8 cellular contexts compared by ENCODE assay signal in the genomic region with DNA sequence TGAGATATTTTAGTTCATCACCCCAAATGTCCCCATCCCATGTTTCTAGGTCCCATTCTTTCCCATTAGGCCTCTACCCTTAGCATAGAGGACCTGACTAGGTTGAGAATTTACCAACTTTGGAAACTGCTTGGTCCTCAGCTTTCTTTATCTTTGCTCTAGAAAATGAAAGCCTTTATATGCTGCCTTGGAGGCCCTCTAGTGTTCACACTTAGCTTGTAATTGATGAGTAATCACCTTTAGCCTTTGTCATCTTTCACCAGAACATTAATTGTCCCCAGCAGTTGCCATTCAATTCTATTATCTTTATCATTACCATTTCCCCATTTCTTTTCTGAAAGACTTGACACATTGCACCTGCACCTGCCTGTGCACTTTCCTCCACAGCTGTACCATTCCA.
A peak's percentile ranks its signal among the peaks of the same experiment; 100 is the strongest.
DNase-seq lines count a peak whose midpoint lies in the region; ATAC-seq and TF ChIP-seq lines count a peak whose summit lies in the region.

No MANE protein-coding gene starts in this region.

- peaks cover 4 to 15% of the 10 kb centered on the region in 2 donors for H3K4me1 ChIP-seq in thyroid gland

- H3K4me3 ChIP-seq in fibroblast of pulmonary artery (replicated peaks; ENCODE audit: low read depth, low read length) (no peak overlapping the region), thyroid gland (replicated peaks in 1 of 3) (no peak overlapping the region)

- H3K9me3 ChIP-seq in thyroid gland = no peaks in the 10 kb centered on the region

- H3K27ac ChIP-seq in thyroid gland = no peak overlapping the region

- H3K27me3 ChIP-seq in thyroid gland = no peaks in the 10 kb centered on the region

- peak; percentile 64 for ATAC-seq in GM19463 (IDR thresholded peaks at IDR 0.05; ENCODE audit: unreplicated experiment)

- H3K36me3 ChIP-seq in thyroid gland = no peaks in the 10 kb centered on the region

- DNase-seq in AG08395 (ENCODE audit: low spot score) (peak; percentile 34), NCI-H460 (ENCODE audit: extremely low read depth, low read depth) (peak; percentile 4), fibroblast of pulmonary artery (ENCODE audit: low read depth) (peak; percentile 10), thyroid gland (peak; percentile 13 to 27), NCI-H526 treated with DMSO at 0.1 percent for 48 hours (lab: John Stamatoyannopoulos, UW) (no peak), NCI-H226 (no peak)
- DNase-seq in activated CD4-positive, CD25-positive, alpha-beta regulatory T cell (lab: John Stamatoyannopoulos, UW) = no peak

- intact Hi-C loops in thyroid gland (cut with DNase I) = no loop called here

- peak; percentile 33 for TF ChIP-seq CTCF in fibroblast of pulmonary artery (IDR thresholded peaks at IDR 0.05; ENCODE audit: low read length, missing control alignments)
- TF ChIP-seq CTCF in thyroid gland (IDR thresholded peaks at IDR 0.05) = peak in 5 of 6 experiments; percentile 39 to 78 (median 58)

- no peak for TF ChIP-seq POLR2A in thyroid gland (IDR thresholded peaks at IDR 0.05)

Comparison
In these comparisons a context has a peak if more than half of its experiments do, and no peak if none do; other contexts are left out.
1. DNase-seq: peak in AG08395 (single experiment), NCI-H460 (single experiment), fibroblast of pulmonary artery (single experiment) and thyroid gland (2 of 2); none in NCI-H526 treated with DMSO at 0.1 percent for 48 hours (single experiment), activated CD4-positive, CD25-positive, alpha-beta regulatory T cell (0 of 4) and NCI-H226 (single experiment).